Comparison of ENCODE assay signal across 2 cellular contexts in genomic region chr3:32078085-32078634, GRCh38.
A peak's percentile ranks its signal among the peaks of the same experiment; 100 is the strongest.
TF ChIP-seq lines count a peak whose summit lies in the region.

No MANE protein-coding gene starts in this region.

TF ChIP-seq in HepG2, 621 proteins besides CTCF, POLR2A, EP300 and RAD21:
- TF ChIP-seq ZFP36L1 (CRISPR knock-in tag; IDR thresholded peaks at IDR 0.05) (no peak), ESRRA (CRISPR knock-in tag; IDR thresholded peaks at IDR 0.05; ENCODE audit: low read depth) (no peak), TFAP4 (IDR thresholded peaks at IDR 0.05; ENCODE audit: borderline replicate concordance, low read depth) (peak; percentile 40; the same call in 1 of the 2 replicates)
- TF ChIP-seq, protein P1, sequence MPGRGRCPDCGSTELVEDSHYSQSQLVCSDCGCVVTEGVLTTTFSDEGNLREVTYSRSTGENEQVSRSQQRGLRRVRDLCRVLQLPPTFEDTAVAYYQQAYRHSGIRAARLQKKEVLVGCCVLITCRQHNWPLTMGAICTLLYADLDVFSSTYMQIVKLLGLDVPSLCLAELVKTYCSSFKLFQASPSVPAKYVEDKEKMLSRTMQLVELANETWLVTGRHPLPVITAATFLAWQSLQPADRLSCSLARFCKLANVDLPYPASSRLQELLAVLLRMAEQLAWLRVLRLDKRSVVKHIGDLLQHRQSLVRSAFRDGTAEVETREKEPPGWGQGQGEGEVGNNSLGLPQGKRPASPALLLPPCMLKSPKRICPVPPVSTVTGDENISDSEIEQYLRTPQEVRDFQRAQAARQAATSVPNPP (CRISPR knock-in tag; IDR thresholded peaks at IDR 0.05) = no peak

TF ChIP-seq in endothelial cell of umbilical vein, 7 proteins besides CTCF, POLR2A, EP300 and RAD21:
- TF ChIP-seq MYC (IDR thresholded peaks at IDR 0.05; ENCODE audit: low read depth, low read length) (no peak), GATA2 (IDR thresholded peaks at IDR 0.05; ENCODE audit: insufficient read depth, insufficient read length, low read depth, low read length) (no peak), FOS (IDR thresholded peaks at IDR 0.05; ENCODE audit: borderline replicate concordance, insufficient read depth, low read length) (no peak), POLR2AphosphoS5 (IDR thresholded peaks at IDR 0.05; ENCODE audit: insufficient read depth, low read depth, low read length) (no peak), EZH2 (IDR thresholded peaks at IDR 0.05; ENCODE audit: borderline replicate concordance, low read depth, low read length, severe bottlenecking) (no peak), JUN (IDR thresholded peaks at IDR 0.05; ENCODE audit: borderline replicate concordance, insufficient read depth, insufficient read length, low read depth) (no peak)
- TF ChIP-seq, protein P2, sequence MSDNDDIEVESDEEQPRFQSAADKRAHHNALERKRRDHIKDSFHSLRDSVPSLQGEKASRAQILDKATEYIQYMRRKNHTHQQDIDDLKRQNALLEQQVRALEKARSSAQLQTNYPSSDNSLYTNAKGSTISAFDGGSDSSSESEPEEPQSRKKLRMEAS (IDR thresholded peaks at IDR 0.05; ENCODE audit: insufficient read depth, insufficient read length) = no peak
